In the genomic region with DNA sequence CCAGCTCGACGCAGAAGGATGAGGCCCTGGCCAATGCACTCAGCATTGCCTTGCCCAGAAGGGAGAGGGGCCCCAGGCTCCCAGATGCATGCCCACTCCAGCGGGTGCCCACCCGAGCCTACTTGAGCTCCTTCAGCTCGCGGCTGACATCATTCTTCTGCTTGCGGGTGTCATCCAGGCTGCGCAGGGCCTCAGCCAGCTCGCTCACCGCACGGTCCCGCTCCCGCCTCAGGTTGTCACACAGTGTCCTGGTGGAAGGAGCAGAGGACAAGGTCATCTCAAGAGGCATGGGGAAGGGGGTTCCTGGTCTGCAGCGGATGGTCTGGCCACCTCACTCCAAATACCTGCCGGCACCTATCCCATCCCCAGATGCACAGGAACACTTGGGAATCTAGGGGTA, we compare ENCODE assay signal across 16 cellular contexts.
DNase-seq lines count a peak whose midpoint lies in the region; ATAC-seq and TF ChIP-seq lines count a peak whose summit lies in the region.
"Had no signal": no experiment of that assay in that cellular context is flagged by ENCODE, and none has a peak within 500 bp of the region (broad histone marks: within the 10 kb centered on the region; RNA-seq: fewer than 3 reads in every experiment).

No MANE protein-coding gene starts in this region.

- H3K9me3 Mint-ChIP-seq in activated naive CD4-positive, alpha-beta T cell treated with anti-CD3 and anti-CD28 coated beads, Interleukin-2, amount 10 ng/mL, durations not matched to agents 7 days and 5 days: no peaks in the 10 kb centered on the region
- H3K9me3 Mint-ChIP-seq in activated naive CD4-positive, alpha-beta T cell treated with anti-CD3 and anti-CD28 coated beads, Interleukin-2, amount 50 U/mL, for 72 hours: no peaks in the 10 kb centered on the region
- H3K9me3 Mint-ChIP-seq in dendritic cell treated with granulocyte-macrophage colony-stimulating factor and Interleukin-4, amounts not matched to agents 40 ng/mL and 50 ng/mL, for 4 days: no peaks in the 10 kb centered on the region
- H3K9me3 Mint-ChIP-seq: CD4-positive, CD25-positive, alpha-beta regulatory T cell had no signal

- H3K27ac Mint-ChIP-seq in activated naive CD4-positive, alpha-beta T cell treated with anti-CD3 and anti-CD28 coated beads, Interleukin-2, amount 10 ng/mL, durations not matched to agents 7 days and 5 days: peak overlapping the region; percentile 11
- H3K27ac Mint-ChIP-seq in activated naive CD4-positive, alpha-beta T cell treated with anti-CD3 and anti-CD28 coated beads, Interleukin-2, amount 50 U/mL, for 72 hours: no peak overlapping the region
- H3K27ac Mint-ChIP-seq in dendritic cell treated with granulocyte-macrophage colony-stimulating factor and Interleukin-4, amounts not matched to agents 40 ng/mL and 50 ng/mL, for 4 days: peak overlapping the region; percentile 81

- H3K36me3 ChIP-seq in osteoblast (ENCODE audit: insufficient read depth, low read length): peaks cover 44% of the 10 kb centered on the region

- DNase-seq in activated naive CD4-positive, alpha-beta T cell treated with anti-CD3 and anti-CD28 coated beads, Interleukin-2, amount 10 ng/mL, durations not matched to agents 7 days and 5 days: no peak
- no peak for DNase-seq in activated naive CD4-positive, alpha-beta T cell treated with anti-CD3 and anti-CD28 coated beads, Interleukin-2, amount 50 U/mL, for 72 hours (ENCODE audit: low spot score in 2 of 2)
- DNase-seq in RWPE1 (ENCODE audit: low spot score) (no peak), osteoblast (ENCODE audit: insufficient read length, low spot score, missing footprints) (peak; percentile 15), NK-92 (lab: John Stamatoyannopoulos, UW; ENCODE audit: unreplicated experiment) (no peak), iPS-NIHi11 (ENCODE audit: low spot score) (no peak), hippocampal formation (lab: John Stamatoyannopoulos, UW) (no peak)
- DNase-seq: 8988T; ACHN; Caco-2; CD4-positive, CD25-positive, alpha-beta regulatory T cell; DMS53; GF-D8 had no signal

- no peaks in the 10 kb centered on the region for H3K27me3 Mint-ChIP-seq in activated naive CD4-positive, alpha-beta T cell treated with anti-CD3 and anti-CD28 coated beads, Interleukin-2, amount 10 ng/mL, durations not matched to agents 7 days and 5 days
- H3K27me3 Mint-ChIP-seq in dendritic cell treated with granulocyte-macrophage colony-stimulating factor and Interleukin-4, amounts not matched to agents 40 ng/mL and 50 ng/mL, for 4 days: no peaks in the 10 kb centered on the region
- H3K27me3 Mint-ChIP-seq: CD4-positive, CD25-positive, alpha-beta regulatory T cell had no signal

- no peaks in the 10 kb centered on the region for H3K9me3 ChIP-seq in osteoblast (ENCODE audit: low read depth, low read length)
- H3K9me3 ChIP-seq: BLaER1 treated with 17β-estradiol and CSF1 and Interleukin-3, amounts not matched to agents 10 nM and 100 nM; Caco-2; HAP-1 had no signal

- no peak overlapping the region for H2AFZ ChIP-seq in osteoblast (ENCODE audit: low read length)

- H4K20me1 ChIP-seq in osteoblast (ENCODE audit: insufficient read depth, low read length): peaks cover 24% of the 10 kb centered on the region

- no peak overlapping the region for H3K4me3 ChIP-seq in osteoblast (ENCODE audit: insufficient read depth, low read length)
- H3K4me3 ChIP-seq: BLaER1 treated with 17β-estradiol and CSF1 and Interleukin-3, amounts not matched to agents 10 nM and 100 nM; HAP-1 had no signal

- ATAC-seq in activated naive CD4-positive, alpha-beta T cell treated with anti-CD3 and anti-CD28 coated beads, Interleukin-2, amount 50 U/mL, for 72 hours: no peak

- H3K27me3 ChIP-seq in osteoblast (ENCODE audit: insufficient read depth, low read length): no peaks in the 10 kb centered on the region
- H3K27me3 ChIP-seq: BLaER1 treated with 17β-estradiol and CSF1 and Interleukin-3, amounts not matched to agents 10 nM and 100 nM had no signal

- H3K27ac ChIP-seq in RWPE1 (peak overlapping the region; percentile 29; the same call in 1 of the 2 replicates), osteoblast (ENCODE audit: low read depth, low read length) (no peak overlapping the region)
- H3K27ac ChIP-seq: BLaER1 treated with 17β-estradiol and CSF1 and Interleukin-3, amounts not matched to agents 10 nM and 100 nM had no signal

- H3K36me3 Mint-ChIP-seq in activated naive CD4-positive, alpha-beta T cell treated with anti-CD3 and anti-CD28 coated beads, Interleukin-2, amount 10 ng/mL, durations not matched to agents 7 days and 5 days: no peaks in the 10 kb centered on the region
- H3K36me3 Mint-ChIP-seq in activated naive CD4-positive, alpha-beta T cell treated with anti-CD3 and anti-CD28 coated beads, Interleukin-2, amount 50 U/mL, for 72 hours: no peaks in the 10 kb centered on the region
- no peaks in the 10 kb centered on the region for H3K36me3 Mint-ChIP-seq in dendritic cell treated with granulocyte-macrophage colony-stimulating factor and Interleukin-4, amounts not matched to agents 40 ng/mL and 50 ng/mL, for 4 days (ENCODE audit: low read depth)
- H3K36me3 Mint-ChIP-seq: CD4-positive, CD25-positive, alpha-beta regulatory T cell had no signal

- CTCF ChIA-PET in activated naive CD4-positive, alpha-beta T cell treated with anti-CD3 and anti-CD28 coated beads, Interleukin-2, amount 10 ng/mL, durations not matched to agents 7 days and 5 days (lab: Charles Lee): interaction anchor here (1.3 kb wide), 1 partner anchor 14 kb away, joined by 3 read pairs; no protein-coding TSS in a partner anchor
- CTCF ChIA-PET in RWPE1 (lab: Yijun Ruan, JAX): interaction anchor here (0.6 to 0.7 kb wide), 2 partner anchors 63 to 138 kb away, joined by 3 to 4 read pairs; no protein-coding TSS in a partner anchor

- TF ChIP-seq CTCF in RWPE1 (conservative IDR thresholded peaks at IDR 0.05; ENCODE audit: low read depth): no peak
- no peak for TF ChIP-seq CTCF in osteoblast (IDR thresholded peaks at IDR 0.05; ENCODE audit: extremely low read depth, low read depth, low read length)

- peaks cover 3% of the 10 kb centered on the region for H3K4me1 ChIP-seq in osteoblast (ENCODE audit: insufficient read depth, low read length)
- H3K4me1 ChIP-seq: Caco-2 had no signal

- intact Hi-C loops in dendritic cell treated with granulocyte-macrophage colony-stimulating factor and Interleukin-4, amounts not matched to agents 40 ng/mL and 50 ng/mL, for 4 days (cut with micrococcal nuclease): no loop called here

- H3K79me2 ChIP-seq in osteoblast (ENCODE audit: insufficient read depth, low read length): no peaks in the 10 kb centered on the region

- no peak overlapping the region for H3K4me3 Mint-ChIP-seq in activated naive CD4-positive, alpha-beta T cell treated with anti-CD3 and anti-CD28 coated beads, Interleukin-2, amount 10 ng/mL, durations not matched to agents 7 days and 5 days
- no peak overlapping the region for H3K4me3 Mint-ChIP-seq in dendritic cell treated with granulocyte-macrophage colony-stimulating factor and Interleukin-4, amounts not matched to agents 40 ng/mL and 50 ng/mL, for 4 days
- H3K4me3 Mint-ChIP-seq: CD4-positive, CD25-positive, alpha-beta regulatory T cell had no signal

- POLR2A ChIA-PET in RWPE1 (lab: Yijun Ruan, JAX; ENCODE audit: low non-redundant PET): no interaction called here

- H3K4me2 ChIP-seq in osteoblast (ENCODE audit: insufficient read depth, low read length): no peak overlapping the region

- H3K4me1 Mint-ChIP-seq in activated naive CD4-positive, alpha-beta T cell treated with anti-CD3 and anti-CD28 coated beads, Interleukin-2, amount 10 ng/mL, durations not matched to agents 7 days and 5 days: peaks cover 20% of the 10 kb centered on the region
- peaks cover 8% of the 10 kb centered on the region for H3K4me1 Mint-ChIP-seq in dendritic cell treated with granulocyte-macrophage colony-stimulating factor and Interleukin-4, amounts not matched to agents 40 ng/mL and 50 ng/mL, for 4 days (ENCODE audit: low read depth)

Comparison
In these comparisons a context has a peak if more than half of its experiments do, and no peak if none do; other contexts are left out.
1. H3K27ac Mint-ChIP-seq: peak in activated naive CD4-positive, alpha-beta T cell treated with anti-CD3 and anti-CD28 coated beads, Interleukin-2, amount 10 ng/mL, durations not matched to agents 7 days and 5 days (single experiment) and dendritic cell treated with granulocyte-macrophage colony-stimulating factor and Interleukin-4, amounts not matched to agents 40 ng/mL and 50 ng/mL, for 4 days (single experiment); none in activated naive CD4-positive, alpha-beta T cell treated with anti-CD3 and anti-CD28 coated beads, Interleukin-2, amount 50 U/mL, for 72 hours (0 of 2).